ENCODE assay signal across 1 cellular context in the genomic region with DNA sequence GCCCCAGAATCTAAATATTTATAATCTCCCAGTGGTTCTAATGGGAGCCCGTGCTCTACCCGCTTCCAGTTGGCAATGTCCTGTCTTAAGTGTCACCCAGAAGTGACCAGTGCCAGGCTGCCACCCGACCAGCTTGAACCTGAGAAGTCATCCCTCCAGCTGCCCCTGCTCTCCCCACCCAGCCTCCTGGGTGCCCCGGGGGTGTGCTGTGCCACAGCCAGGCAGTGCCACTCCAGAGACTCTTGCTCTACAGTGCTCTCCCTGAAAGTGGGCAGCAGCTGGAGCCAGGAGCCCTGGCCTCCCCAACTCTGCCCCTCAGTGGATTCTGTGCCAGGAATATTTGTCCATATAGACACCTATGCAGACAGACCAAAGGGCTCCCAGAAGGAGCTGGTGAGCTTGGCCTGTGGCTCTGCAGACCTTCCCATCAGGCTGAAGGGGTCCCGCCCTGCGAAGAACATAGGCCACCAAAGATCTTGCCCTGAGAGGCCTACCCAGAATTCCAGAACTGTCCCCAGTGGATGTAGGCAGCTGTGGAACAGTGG.
TF ChIP-seq lines count a peak whose summit lies in the region.

No MANE protein-coding gene starts in this region.

TF ChIP-seq in K562, 482 proteins besides CTCF, POLR2A, EP300 and RAD21:
- no peak for TF ChIP-seq FUS (optimal IDR thresholded peaks at IDR 0.05; ENCODE audit: low read depth, low read length)
- TF ChIP-seq ZNF589 (CRISPR knock-in tag; IDR thresholded peaks at IDR 0.05; ENCODE audit: low read depth), result no peak
- TF ChIP-seq NR2C2 (CRISPR knock-in tag; IDR thresholded peaks at IDR 0.05), result no peak
- no peak for TF ChIP-seq NR2C2 (tag; IDR thresholded peaks at IDR 0.05)
- TF ChIP-seq ZNF224 (CRISPR knock-in tag; IDR thresholded peaks at IDR 0.05), result no peak
- no peak for TF ChIP-seq JUN (IDR thresholded peaks at IDR 0.05; ENCODE audit: borderline replicate concordance, low read depth, low read length)
- TF ChIP-seq JUN (CRISPR knock-in tag; IDR thresholded peaks at IDR 0.05; ENCODE audit: borderline replicate concordance), result no peak
- no peak for TF ChIP-seq HDAC2 (IDR thresholded peaks at IDR 0.05)
- TF ChIP-seq ZNF133 (CRISPR knock-in tag; IDR thresholded peaks at IDR 0.05), result no peak
